ENCODE assay signal across 26 cellular contexts in genomic region chr21:24781146-24781545, GRCh38.
"Had no signal": no experiment of that assay in that cellular context is flagged by ENCODE, and none has a peak within 500 bp of the region (broad histone marks: within the 10 kb centered on the region; RNA-seq: fewer than 3 reads in every experiment).

No MANE protein-coding gene starts in this region.

- H3K36me3 Mint-ChIP-seq: naive B cell; natural killer cell treated with Interleukin-12 subunit alpha and Interleukin-12 subunit beta and Interleukin-15 and Interleukin-18, amount 100 ng/mL, for 72 hours; stimulated activated memory B cell treated with anti-CD40 and anti-IgM and Interleukin-4, amounts not matched to agents 10 μg/mL and 1 μg/mL and 100 μg/mL, for 72 hours; type B pancreatic cell had no signal

- H3K4me3 Mint-ChIP-seq: dendritic cell treated with granulocyte-macrophage colony-stimulating factor and Interleukin-4, amounts not matched to agents 40 ng/mL and 50 ng/mL, for 4 days; endodermal cell; naive B cell; natural killer cell treated with Interleukin-12 subunit alpha and Interleukin-12 subunit beta and Interleukin-15 and Interleukin-18, amount 100 ng/mL, for 72 hours; stimulated activated memory B cell treated with anti-CD40 and anti-IgM and Interleukin-4, amounts not matched to agents 10 μg/mL and 1 μg/mL and 100 μg/mL, for 72 hours; type B pancreatic cell had no signal

- DNase-seq: effector CD8-positive, alpha-beta T cell; endodermal cell; foreskin fibroblast; gastrocnemius medialis; head of caudate nucleus; left ventricle myocardium superior; lower lobe of right lung; naive B cell; occipital lobe; ovary; posterior cingulate gyrus; psoas muscle; right cardiac atrium; spleen; stimulated activated CD4-positive, alpha-beta T cell treated with anti-CD3 and anti-CD28 coated beads, Interleukin-4, amount 100 ng/mL, for 4 hours; stimulated activated naive CD8-positive, alpha-beta T cell treated with anti-CD3 and anti-CD28 coated beads, Interleukin-15, Interleukin-2, amounts not matched to agents 100 U/mL and 50 U/mL, for 24 hours; substantia nigra; testis; tibial artery had no signal

- H3K9me3 Mint-ChIP-seq: naive B cell; stimulated activated memory B cell treated with anti-CD40 and anti-IgM and Interleukin-4, amounts not matched to agents 10 μg/mL and 1 μg/mL and 100 μg/mL, for 72 hours; type B pancreatic cell had no signal

- H3K27ac Mint-ChIP-seq: dendritic cell treated with granulocyte-macrophage colony-stimulating factor and Interleukin-4, amounts not matched to agents 40 ng/mL and 50 ng/mL, for 4 days; endodermal cell; naive B cell; natural killer cell treated with Interleukin-12 subunit alpha and Interleukin-12 subunit beta and Interleukin-15 and Interleukin-18, amount 100 ng/mL, for 72 hours; stimulated activated memory B cell treated with anti-CD40 and anti-IgM and Interleukin-4, amounts not matched to agents 10 μg/mL and 1 μg/mL and 100 μg/mL, for 72 hours; type B pancreatic cell had no signal

- H3K27me3 Mint-ChIP-seq: dendritic cell treated with granulocyte-macrophage colony-stimulating factor and Interleukin-4, amounts not matched to agents 40 ng/mL and 50 ng/mL, for 4 days; natural killer cell treated with Interleukin-12 subunit alpha and Interleukin-12 subunit beta and Interleukin-15 and Interleukin-18, amount 100 ng/mL, for 72 hours; stimulated activated memory B cell treated with anti-CD40 and anti-IgM and Interleukin-4, amounts not matched to agents 10 μg/mL and 1 μg/mL and 100 μg/mL, for 72 hours; type B pancreatic cell had no signal

- H3K27ac ChIP-seq: epithelial cell of prostate, gastrocnemius medialis, lower lobe of right lung, ovary, psoas muscle, skin epidermis, spleen, testis, tibial artery had no signal

- H3K4me1 ChIP-seq: gastrocnemius medialis, lower lobe of right lung, psoas muscle, spleen, testis, tibial artery had no signal

- ATAC-seq: esophagus mucosa; gastrocnemius medialis; left ventricle myocardium superior; lower lobe of right lung; natural killer cell treated with Interleukin-12 subunit alpha and Interleukin-12 subunit beta and Interleukin-15 and Interleukin-18, amount 100 ng/mL, for 72 hours; psoas muscle; right cardiac atrium; stimulated activated memory B cell treated with anti-CD40 and anti-IgM and Interleukin-4, amounts not matched to agents 10 μg/mL and 1 μg/mL and 100 μg/mL, for 72 hours; stimulated activated naive CD8-positive, alpha-beta T cell treated with anti-CD3 and anti-CD28 coated beads, Interleukin-15, Interleukin-2, amounts not matched to agents 100 U/mL and 50 U/mL, for 24 hours had no signal

- H3K4me1 Mint-ChIP-seq: endodermal cell; naive B cell; stimulated activated memory B cell treated with anti-CD40 and anti-IgM and Interleukin-4, amounts not matched to agents 10 μg/mL and 1 μg/mL and 100 μg/mL, for 72 hours had no signal

- H3K27me3 ChIP-seq: gastrocnemius medialis, ovary, spleen, testis, tibial artery had no signal

- H3K9me3 ChIP-seq: gastrocnemius medialis, lower lobe of right lung, ovary, psoas muscle, spleen, testis, tibial artery had no signal
